ENCODE assay signal across 1 cellular context in the genomic region with DNA sequence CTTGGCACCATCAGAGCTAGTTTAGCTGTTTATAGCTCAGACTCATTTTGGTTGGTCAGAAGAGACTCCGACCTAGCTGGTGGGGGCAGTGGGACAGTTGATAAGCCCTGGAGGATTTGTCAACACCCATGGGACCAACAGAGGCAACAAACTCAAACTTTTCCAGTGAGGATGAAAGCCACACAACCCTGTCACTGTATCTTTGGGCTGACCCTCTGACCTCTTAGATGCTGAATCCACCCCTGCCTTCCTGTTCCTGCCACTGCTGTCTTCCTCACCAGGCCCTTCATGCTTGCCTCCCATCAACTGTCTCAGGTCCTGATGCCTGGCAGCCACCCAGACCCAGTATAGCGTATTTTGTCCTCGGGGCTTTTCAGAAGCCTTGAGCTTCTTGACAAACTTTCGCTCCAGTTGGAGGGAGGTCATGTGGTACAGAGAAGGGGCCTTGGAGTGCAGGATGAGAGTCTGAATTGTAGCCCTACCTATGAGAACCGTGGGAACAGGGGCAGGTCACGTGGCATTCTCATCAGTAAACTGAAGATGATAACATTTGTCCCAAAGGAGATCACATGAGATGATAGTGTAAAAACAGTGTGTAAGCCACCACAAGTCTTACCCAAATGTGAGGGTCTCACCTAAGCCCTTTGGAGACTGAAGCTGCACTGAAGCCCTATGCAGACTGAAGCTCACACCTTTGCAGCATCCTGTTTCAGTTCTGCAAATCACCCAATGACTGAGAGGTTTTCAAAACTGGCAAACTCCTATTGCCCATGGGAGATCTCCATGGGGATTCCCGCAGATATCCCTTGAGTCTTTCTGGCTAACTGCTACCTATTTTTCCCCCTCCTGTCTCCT.
TF ChIP-seq lines count a peak whose summit lies in the region.

No MANE protein-coding gene starts in this region.

TF ChIP-seq in GM23338, 12 proteins besides CTCF, POLR2A, EP300 and RAD21 (continued from another document):
- TF ChIP-seq, protein P1, sequence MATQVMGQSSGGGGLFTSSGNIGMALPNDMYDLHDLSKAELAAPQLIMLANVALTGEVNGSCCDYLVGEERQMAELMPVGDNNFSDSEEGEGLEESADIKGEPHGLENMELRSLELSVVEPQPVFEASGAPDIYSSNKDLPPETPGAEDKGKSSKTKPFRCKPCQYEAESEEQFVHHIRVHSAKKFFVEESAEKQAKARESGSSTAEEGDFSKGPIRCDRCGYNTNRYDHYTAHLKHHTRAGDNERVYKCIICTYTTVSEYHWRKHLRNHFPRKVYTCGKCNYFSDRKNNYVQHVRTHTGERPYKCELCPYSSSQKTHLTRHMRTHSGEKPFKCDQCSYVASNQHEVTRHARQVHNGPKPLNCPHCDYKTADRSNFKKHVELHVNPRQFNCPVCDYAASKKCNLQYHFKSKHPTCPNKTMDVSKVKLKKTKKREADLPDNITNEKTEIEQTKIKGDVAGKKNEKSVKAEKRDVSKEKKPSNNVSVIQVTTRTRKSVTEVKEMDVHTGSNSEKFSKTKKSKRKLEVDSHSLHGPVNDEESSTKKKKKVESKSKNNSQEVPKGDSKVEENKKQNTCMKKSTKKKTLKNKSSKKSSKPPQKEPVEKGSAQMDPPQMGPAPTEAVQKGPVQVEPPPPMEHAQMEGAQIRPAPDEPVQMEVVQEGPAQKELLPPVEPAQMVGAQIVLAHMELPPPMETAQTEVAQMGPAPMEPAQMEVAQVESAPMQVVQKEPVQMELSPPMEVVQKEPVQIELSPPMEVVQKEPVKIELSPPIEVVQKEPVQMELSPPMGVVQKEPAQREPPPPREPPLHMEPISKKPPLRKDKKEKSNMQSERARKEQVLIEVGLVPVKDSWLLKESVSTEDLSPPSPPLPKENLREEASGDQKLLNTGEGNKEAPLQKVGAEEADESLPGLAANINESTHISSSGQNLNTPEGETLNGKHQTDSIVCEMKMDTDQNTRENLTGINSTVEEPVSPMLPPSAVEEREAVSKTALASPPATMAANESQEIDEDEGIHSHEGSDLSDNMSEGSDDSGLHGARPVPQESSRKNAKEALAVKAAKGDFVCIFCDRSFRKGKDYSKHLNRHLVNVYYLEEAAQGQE (IDR thresholded peaks at IDR 0.05; ENCODE audit: unreplicated experiment): no peak
- no peak for TF ChIP-seq EZH2phosphoT487 (IDR thresholded peaks at IDR 0.05; ENCODE audit: unreplicated experiment)
- no peak for TF ChIP-seq STAT1 (IDR thresholded peaks at IDR 0.05; ENCODE audit: unreplicated experiment)
- TF ChIP-seq, protein P2, sequence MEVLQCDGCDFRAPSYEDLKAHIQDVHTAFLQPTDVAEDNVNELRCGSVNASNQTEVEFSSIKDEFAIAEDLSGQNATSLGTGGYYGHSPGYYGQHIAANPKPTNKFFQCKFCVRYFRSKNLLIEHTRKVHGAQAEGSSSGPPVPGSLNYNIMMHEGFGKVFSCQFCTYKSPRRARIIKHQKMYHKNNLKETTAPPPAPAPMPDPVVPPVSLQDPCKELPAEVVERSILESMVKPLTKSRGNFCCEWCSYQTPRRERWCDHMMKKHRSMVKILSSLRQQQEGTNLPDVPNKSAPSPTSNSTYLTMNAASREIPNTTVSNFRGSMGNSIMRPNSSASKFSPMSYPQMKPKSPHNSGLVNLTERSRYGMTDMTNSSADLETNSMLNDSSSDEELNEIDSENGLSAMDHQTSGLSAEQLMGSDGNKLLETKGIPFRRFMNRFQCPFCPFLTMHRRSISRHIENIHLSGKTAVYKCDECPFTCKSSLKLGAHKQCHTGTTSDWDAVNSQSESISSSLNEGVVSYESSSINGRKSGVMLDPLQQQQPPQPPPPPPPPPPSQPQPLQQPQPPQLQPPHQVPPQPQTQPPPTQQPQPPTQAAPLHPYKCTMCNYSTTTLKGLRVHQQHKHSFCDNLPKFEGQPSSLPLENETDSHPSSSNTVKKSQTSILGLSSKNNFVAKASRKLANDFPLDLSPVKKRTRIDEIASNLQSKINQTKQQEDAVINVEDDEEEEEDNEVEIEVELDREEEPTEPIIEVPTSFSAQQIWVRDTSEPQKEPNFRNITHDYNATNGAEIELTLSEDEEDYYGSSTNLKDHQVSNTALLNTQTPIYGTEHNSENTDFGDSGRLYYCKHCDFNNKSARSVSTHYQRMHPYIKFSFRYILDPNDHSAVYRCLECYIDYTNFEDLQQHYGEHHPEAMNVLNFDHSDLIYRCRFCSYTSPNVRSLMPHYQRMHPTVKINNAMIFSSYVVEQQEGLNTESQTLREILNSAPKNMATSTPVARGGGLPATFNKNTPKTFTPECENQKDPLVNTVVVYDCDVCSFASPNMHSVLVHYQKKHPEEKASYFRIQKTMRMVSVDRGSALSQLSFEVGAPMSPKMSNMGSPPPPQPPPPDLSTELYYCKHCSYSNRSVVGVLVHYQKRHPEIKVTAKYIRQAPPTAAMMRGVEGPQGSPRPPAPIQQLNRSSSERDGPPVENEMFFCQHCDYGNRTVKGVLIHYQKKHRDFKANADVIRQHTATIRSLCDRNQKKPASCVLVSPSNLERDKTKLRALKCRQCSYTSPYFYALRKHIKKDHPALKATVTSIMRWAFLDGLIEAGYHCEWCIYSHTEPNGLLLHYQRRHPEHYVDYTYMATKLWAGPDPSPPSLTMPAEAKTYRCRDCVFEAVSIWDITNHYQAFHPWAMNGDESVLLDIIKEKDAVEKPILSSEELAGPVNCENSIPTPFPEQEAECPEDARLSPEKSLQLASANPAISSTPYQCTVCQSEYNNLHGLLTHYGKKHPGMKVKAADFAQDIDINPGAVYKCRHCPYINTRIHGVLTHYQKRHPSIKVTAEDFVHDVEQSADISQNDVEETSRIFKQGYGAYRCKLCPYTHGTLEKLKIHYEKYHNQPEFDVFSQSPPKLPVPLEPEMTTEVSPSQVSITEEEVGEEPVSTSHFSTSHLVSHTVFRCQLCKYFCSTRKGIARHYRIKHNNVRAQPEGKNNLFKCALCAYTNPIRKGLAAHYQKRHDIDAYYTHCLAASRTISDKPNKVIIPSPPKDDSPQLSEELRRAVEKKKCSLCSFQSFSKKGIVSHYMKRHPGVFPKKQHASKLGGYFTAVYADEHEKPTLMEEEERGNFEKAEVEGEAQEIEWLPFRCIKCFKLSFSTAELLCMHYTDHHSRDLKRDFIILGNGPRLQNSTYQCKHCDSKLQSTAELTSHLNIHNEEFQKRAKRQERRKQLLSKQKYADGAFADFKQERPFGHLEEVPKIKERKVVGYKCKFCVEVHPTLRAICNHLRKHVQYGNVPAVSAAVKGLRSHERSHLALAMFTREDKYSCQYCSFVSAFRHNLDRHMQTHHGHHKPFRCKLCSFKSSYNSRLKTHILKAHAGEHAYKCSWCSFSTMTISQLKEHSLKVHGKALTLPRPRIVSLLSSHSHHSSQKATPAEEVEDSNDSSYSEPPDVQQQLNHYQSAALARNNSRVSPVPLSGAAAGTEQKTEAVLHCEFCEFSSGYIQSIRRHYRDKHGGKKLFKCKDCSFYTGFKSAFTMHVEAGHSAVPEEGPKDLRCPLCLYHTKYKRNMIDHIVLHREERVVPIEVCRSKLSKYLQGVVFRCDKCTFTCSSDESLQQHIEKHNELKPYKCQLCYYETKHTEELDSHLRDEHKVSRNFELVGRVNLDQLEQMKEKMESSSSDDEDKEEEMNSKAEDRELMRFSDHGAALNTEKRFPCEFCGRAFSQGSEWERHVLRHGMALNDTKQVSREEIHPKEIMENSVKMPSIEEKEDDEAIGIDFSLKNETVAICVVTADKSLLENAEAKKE (CRISPR knock-in tag; IDR thresholded peaks at IDR 0.05): no peak
- no peak for TF ChIP-seq ZNF331 (CRISPR knock-in tag; IDR thresholded peaks at IDR 0.05; ENCODE audit: low read depth)
- no peak for TF ChIP-seq POLR2AphosphoS5 (IDR thresholded peaks at IDR 0.05; ENCODE audit: low read depth)
- TF ChIP-seq NANOG (IDR thresholded peaks at IDR 0.05; ENCODE audit: borderline replicate concordance): no peak
- TF ChIP-seq CREB1 (CRISPR knock-in tag; IDR thresholded peaks at IDR 0.05; ENCODE audit: low read depth): no peak
